In genomic region chr12:123938679-123939480, GRCh38 we compare ENCODE assay signal across 9 cellular contexts. TPM values are rescaled to one million over a fixed set of nuclear protein-coding genes. Genes with fewer than 3 reads are reported as not detected.
A peak's percentile ranks its signal among the peaks of the same experiment; 100 is the strongest.
DNase-seq lines count a peak whose midpoint lies in the region; ATAC-seq, FAIRE-seq and TF ChIP-seq lines count a peak whose summit lies in the region.
"Had no signal": no experiment of that assay in that cellular context is flagged by ENCODE, and none has a peak within 500 bp of the region (broad histone marks: within the 10 kb centered on the region; RNA-seq: fewer than 3 reads in every experiment).

No MANE protein-coding gene starts in this region.

- H3K4ac ChIP-seq in H1 (replicated peaks; ENCODE audit: insufficient read length, low read depth, low read length): no peak overlapping the region

- peak overlapping the region; percentile 65 for H3K4me3 Mint-ChIP-seq in activated CD8-positive, alpha-beta memory T cell treated with anti-CD3 and anti-CD28 coated beads, Interleukin-2, amount 10 ng/mL, durations not matched to agents 7 days and 5 days

- peaks cover 8% of the 10 kb centered on the region for H3K36me3 Mint-ChIP-seq in activated CD8-positive, alpha-beta memory T cell treated with anti-CD3 and anti-CD28 coated beads, Interleukin-2, amount 10 ng/mL, durations not matched to agents 7 days and 5 days

- H3K18ac ChIP-seq in H1 (ENCODE audit: extremely low read depth, low read length): no peak overlapping the region

- peak overlapping the region; percentile 88 for H3K27ac Mint-ChIP-seq in activated CD8-positive, alpha-beta memory T cell treated with anti-CD3 and anti-CD28 coated beads, Interleukin-2, amount 10 ng/mL, durations not matched to agents 7 days and 5 days

- H3K9me3 ChIP-seq in OCI-LY3 (ENCODE audit: insufficient read depth, low read length) (no peaks in the 10 kb centered on the region), H1 (ENCODE audit: insufficient read depth in 2 of 2, low read depth in 1 of 2, low read length in 1 of 2) (no peaks in the 10 kb centered on the region), spleen (peaks cover 0 to 16% (median 10%) of the 10 kb centered on the region in 8 donors), esophagus muscularis mucosa (no peaks in the 10 kb centered on the region)

- CTCF ChIA-PET in activated CD8-positive, alpha-beta memory T cell treated with anti-CD3 and anti-CD28 coated beads, Interleukin-2, amount 10 ng/mL, durations not matched to agents 7 days and 5 days (lab: Charles Lee): interaction anchor here (1.0 to 1.9 kb wide), 7 partner anchors 10 to 59 kb away, joined by 3 to 7 read pairs (median 3); partner anchors contain the start of genes CCDC92 and ZNF664
- CTCF ChIA-PET in H1 (lab: Charles Lee; ENCODE audit: partially characterized antibody): interaction anchor here (0.7 to 5.2 kb wide), 39 partner anchors 8 to 383 kb away, joined by 3 to 27 read pairs (median 5); partner anchors contain the start of gene DNAH10

- ATAC-seq in activated CD8-positive, alpha-beta memory T cell treated with anti-CD3 and anti-CD28 coated beads, Interleukin-2, amount 10 ng/mL, durations not matched to agents 7 days and 5 days: peak; percentile 18

- H3K36me3 ChIP-seq in OCI-LY3 (replicated peaks; ENCODE audit: low read depth, low read length): peaks cover 5% of the 10 kb centered on the region
- no peaks in the 10 kb centered on the region for H3K36me3 ChIP-seq in H1 (ENCODE audit: control insufficient read depth in 2 of 4, insufficient read depth in 4 of 4, low read length in 3 of 4)
- peaks cover 0 to 84% (median 35%) of the 10 kb centered on the region in 6 donors for H3K36me3 ChIP-seq in spleen
- peaks cover 48 to 92% (median 79%) of the 10 kb centered on the region in 4 donors for H3K36me3 ChIP-seq in esophagus muscularis mucosa

- no peaks in the 10 kb centered on the region for H3K79me1 ChIP-seq in H1 (ENCODE audit: low read depth, low read length)

- H2AK5ac ChIP-seq in H1 (ENCODE audit: low read depth, low read length): no peak overlapping the region

- TF ChIP-seq EP300 in H1 (IDR thresholded peaks at IDR 0.05; ENCODE audit: borderline replicate concordance in 1 of 2, low read depth in 2 of 2, low read length in 2 of 2): no peak
- TF ChIP-seq EP300 in esophagus muscularis mucosa (IDR thresholded peaks at IDR 0.05): no peak

- H3K27me3 ChIP-seq in OCI-LY3 (ENCODE audit: low read depth, low read length) (no peaks in the 10 kb centered on the region), H1 (replicated peaks in 1 of 4; ENCODE audit: control insufficient read depth in 3 of 4, extremely low read depth in 1 of 4, insufficient read depth in 3 of 4, low read length in 3 of 4) (peaks cover 0 to 2% (median 0%) of the 10 kb centered on the region in 4 experiments; a peak in 1 of 7 replicates), spleen (replicated peaks in 1 of 7) (no peaks in the 10 kb centered on the region), esophagus muscularis mucosa (no peaks in the 10 kb centered on the region)

- TF ChIP-seq CTCF in OCI-LY3 (IDR thresholded peaks at IDR 0.05; ENCODE audit: low read depth, low read length) (peak; percentile 36; the same call in 1 of the 2 replicates), H1 (IDR thresholded peaks at IDR 0.05; ENCODE audit: control extremely low read depth in 1 of 3, insufficient read depth in 1 of 3, low read depth in 1 of 3, low read length in 3 of 3) (peak; percentile 62 to 97 (median 86)), spleen (IDR thresholded peaks at IDR 0.05 in 8 of 11, conservative IDR thresholded peaks at IDR 0.05 in 3 of 11) (peak in 4 of 11 experiments; percentile 5 to 35 (median 23)), esophagus muscularis mucosa (IDR thresholded peaks at IDR 0.05) (no peak)

- peaks cover 12% of the 10 kb centered on the region for H3K4me1 ChIP-seq in OCI-LY3 (ENCODE audit: low read length)
- no peaks in the 10 kb centered on the region for H3K4me1 ChIP-seq in H1 (replicated peaks in 1 of 4; ENCODE audit: control insufficient read depth in 3 of 4, insufficient read depth in 4 of 4, low read length in 3 of 4)
- peaks cover 5 to 25% (median 16%) of the 10 kb centered on the region in 6 donors for H3K4me1 ChIP-seq in spleen
- H3K4me1 ChIP-seq in esophagus muscularis mucosa: no peaks in the 10 kb centered on the region

- no peak for FAIRE-seq in H1 (lab: Jason Lieb, UNC)

- H3K9ac ChIP-seq in OCI-LY3 (ENCODE audit: low read length) (no peak overlapping the region), H1 (replicated peaks in 1 of 4; ENCODE audit: extremely low read depth in 1 of 4, low read depth in 3 of 4, low read length in 3 of 4) (no peak overlapping the region)

- H2BK20ac ChIP-seq in H1 (ENCODE audit: low read length): no peak overlapping the region

- H3K9me3 Mint-ChIP-seq in activated CD8-positive, alpha-beta memory T cell treated with anti-CD3 and anti-CD28 coated beads, Interleukin-2, amount 10 ng/mL, durations not matched to agents 7 days and 5 days (ENCODE audit: low read depth): no peaks in the 10 kb centered on the region

- POLR2A ChIA-PET in H1 (lab: Charles Lee; ENCODE audit: partially characterized antibody): no interaction called here

- no peak overlapping the region for H3K56ac ChIP-seq in H1 (replicated peaks; ENCODE audit: insufficient read length, low read depth, low read length)

- TF ChIP-seq RAD21 in H1 (IDR thresholded peaks at IDR 0.05 in 1 of 2, conservative IDR thresholded peaks at IDR 0.05 in 1 of 2; ENCODE audit: low read depth in 2 of 2, low read length in 2 of 2): peak; percentile 53 to 56

- intact Hi-C loops in spleen (cut with DNase I; ENCODE audit: low total_unique reads): no loop called here
- intact Hi-C loops in esophagus muscularis mucosa (cut with DNase I): no loop called here

- no peak overlapping the region for H4K5ac ChIP-seq in H1 (ENCODE audit: insufficient read length, low read depth, low read length)

- H3K4me1 Mint-ChIP-seq in activated CD8-positive, alpha-beta memory T cell treated with anti-CD3 and anti-CD28 coated beads, Interleukin-2, amount 10 ng/mL, durations not matched to agents 7 days and 5 days: peaks cover 22% of the 10 kb centered on the region

- no peak for TF ChIP-seq POLR2A in H1 (IDR thresholded peaks at IDR 0.05; ENCODE audit: control extremely low read depth in 1 of 2, low read depth in 2 of 2, low read length in 2 of 2)
- TF ChIP-seq POLR2A in spleen (IDR thresholded peaks at IDR 0.05): no peak
- TF ChIP-seq POLR2A in esophagus muscularis mucosa (IDR thresholded peaks at IDR 0.05; ENCODE audit: low read depth): no peak

- 74% methylated on average over 16 of the region's 16 CpGs; no CpG with 5 or more reads in 1 of the 2 experiments for WGBS in H1 (ENCODE audit: extremely low coverage in 1 of 2, insufficient coverage in 1 of 2, insufficient read length in 1 of 2, insufficient replicate concordance in 2 of 2, low coverage in 1 of 2, low lambda C conversion rate in 2 of 2, missing lambda C conversion rate in 1 of 2), 2 experiments
- WGBS in spleen, 5 donors: 85 to 91% (median 87%) methylated on average over 16 of the region's 16 CpGs
- 91% methylated on average over 16 of the region's 16 CpGs for WGBS in esophagus muscularis mucosa

- H3K4me3 ChIP-seq in OCI-LY3 (ENCODE audit: low read length): no peak overlapping the region
- H3K4me3 ChIP-seq in H1 (ENCODE audit: extremely low read depth in 1 of 4, insufficient read depth in 2 of 4, low read depth in 3 of 4, low read length in 4 of 4): no peak overlapping the region
- no peak overlapping the region for H3K4me3 ChIP-seq in spleen
- H3K4me3 ChIP-seq in esophagus muscularis mucosa: no peak overlapping the region

- peak overlapping the region; percentile 14; the same call in 1 of the 2 replicates for H3K4me2 ChIP-seq in OCI-LY3 (ENCODE audit: low read length)
- no peak overlapping the region for H3K4me2 ChIP-seq in H1 (ENCODE audit: insufficient read depth in 1 of 2, low read depth in 2 of 2, low read length in 2 of 2)

- no peak overlapping the region for H3K23ac ChIP-seq in H1 (ENCODE audit: insufficient read length)

- H3K27me3 Mint-ChIP-seq in activated CD8-positive, alpha-beta memory T cell treated with anti-CD3 and anti-CD28 coated beads, Interleukin-2, amount 10 ng/mL, durations not matched to agents 7 days and 5 days: no peaks in the 10 kb centered on the region

- no peak overlapping the region; the same call in 1 of the 2 replicates for H4K8ac ChIP-seq in H1 (ENCODE audit: extremely low read depth, insufficient read depth, low read length)

- H2AFZ ChIP-seq in OCI-LY3 (ENCODE audit: low read depth, low read length): no peak overlapping the region
- 0 out of 2 replicates have a peak overlapping the region, but pooled peaks have one; percentile 41 for H2AFZ ChIP-seq in H1 (ENCODE audit: low read length)

- H3K14ac ChIP-seq in H1 (ENCODE audit: insufficient read length): no peak overlapping the region

- no peaks in the 10 kb centered on the region for H4K20me1 ChIP-seq in OCI-LY3 (ENCODE audit: insufficient read depth, low read length)
- no peaks in the 10 kb centered on the region for H4K20me1 ChIP-seq in H1 (replicated peaks in 1 of 2; ENCODE audit: control insufficient read depth in 1 of 2, insufficient read depth in 2 of 2, low read length in 2 of 2)

- no peak for DNase-seq in activated CD8-positive, alpha-beta memory T cell treated with anti-CD3 and anti-CD28 coated beads, Interleukin-2, amount 10 ng/mL, durations not matched to agents 7 days and 5 days
- DNase-seq in activated CD8-positive, alpha-beta memory T cell treated with anti-CD3 and anti-CD28 coated beads for 24 hours: no peak
- DNase-seq in H1 (ENCODE audit: low read depth in 1 of 2, low spot score in 2 of 2) (peak in 1 of 2 experiments; percentile 74), spleen (peak; percentile 68), esophagus muscularis mucosa (ENCODE audit: extremely low spot score) (no peak), DMS79 (lab: John Stamatoyannopoulos, UW) (no peak), SKM-1 treated with dmso at 0.1 percent for 144 hours (lab: John Stamatoyannopoulos, UW; ENCODE audit: unreplicated experiment) (no peak)
- DNase-seq: DMS153 had no signal

- no peak overlapping the region for H4K91ac ChIP-seq in H1 (replicated peaks; ENCODE audit: insufficient read length, low read length)

- H2BK5ac ChIP-seq in H1 (ENCODE audit: low read depth, low read length): no peak overlapping the region

- no peak overlapping the region for H2BK120ac ChIP-seq in H1 (replicated peaks; ENCODE audit: low read depth, low read length)

- no peak overlapping the region for H3K27ac ChIP-seq in OCI-LY3 (ENCODE audit: low read length)
- H3K27ac ChIP-seq in H1 (ENCODE audit: low read depth, low read length): no peak overlapping the region
- H3K27ac ChIP-seq in spleen: peak overlapping the region in 7 of 8 donors; percentile 57 to 81 (median 70)
- no peak overlapping the region for H3K27ac ChIP-seq in esophagus muscularis mucosa (replicated peaks in 1 of 4)

- no peak overlapping the region for H2BK12ac ChIP-seq in H1 (ENCODE audit: low read depth, low read length)

- H2BK15ac ChIP-seq in H1 (ENCODE audit: low read length): no peak overlapping the region

- H3K79me2 ChIP-seq in OCI-LY3 (ENCODE audit: low read length) (no peaks in the 10 kb centered on the region), H1 (ENCODE audit: control insufficient read depth in 1 of 2, insufficient read depth in 2 of 2, low read length in 2 of 2) (no peaks in the 10 kb centered on the region)

- no peaks in the 10 kb centered on the region for H3K23me2 ChIP-seq in H1 (ENCODE audit: low read depth, low read length)

RNA-seq across cellular contexts. Expression of gene CCDC92, which starts 33.8 kb away (rescaled TPM):
- total RNA-seq in activated CD8-positive, alpha-beta memory T cell treated with anti-CD3 and anti-CD28 coated beads, Interleukin-2, amount 10 ng/mL, durations not matched to agents 7 days and 5 days: 10 to 100 TPM; 16.4 to 19.8 TPM
- total RNA-seq in H1 (2021; fragmentation: NEBNext Ultra II Directional; extraction: Animal tissue kit (Norgen Biotek cat#: 25700)): 0.43 and 0.73 TPM in 2 replicates
- polyA plus RNA-seq in H1 (2011; rRNA removed): 0.51 and 0.83 TPM in 2 replicates
- polyA plus RNA-seq in H1 (2011; cell fraction: cytosol; rRNA removed): 0.26 TPM
- polyA plus RNA-seq in H1 (2011; cell fraction: nucleus; rRNA removed): 0.98 TPM
- polyA plus RNA-seq in H1 (2012, experiment 1 of 2): 0.34 to 0.85 TPM (median 0.66 TPM) in 4 replicates
- 0.39 TPM for polyA plus RNA-seq in H1 (2012, experiment 2 of 2)
- 0.24 TPM for polyA plus RNA-seq in H1 (2013, experiment 1 of 2)
- polyA plus RNA-seq in H1 (2013, experiment 2 of 2): 0.33 TPM
- polyA minus RNA-seq in H1 (2011; rRNA and poly(A)+ RNA removed): 0.20 and 0.63 TPM in 2 replicates
- polyA minus RNA-seq in H1 (2011; cell fraction: cytosol; rRNA and poly(A)+ RNA removed): not detected
- 0.60 TPM for polyA minus RNA-seq in H1 (2011; cell fraction: nucleus; rRNA and poly(A)+ RNA removed)
- 10 to 100 TPM; 18.9 to 36.7 (median 28.7) TPM for total RNA-seq in spleen
- polyA plus RNA-seq in spleen: 10 to 100 TPM; 16.0 to 27.0 (median 20.7) TPM
- 10 to 100 TPM; 42.2 to 66.3 (median 54.1) TPM for total RNA-seq in esophagus muscularis mucosa

RNA-seq across cellular contexts. Expression of gene ZNF664, which starts 34.1 kb away (rescaled TPM):
- 10 to 100 TPM; 45.8 to 52.5 TPM for total RNA-seq in activated CD8-positive, alpha-beta memory T cell treated with anti-CD3 and anti-CD28 coated beads, Interleukin-2, amount 10 ng/mL, durations not matched to agents 7 days and 5 days
- total RNA-seq in H1 (2021; fragmentation: NEBNext Ultra II Directional; extraction: Animal tissue kit (Norgen Biotek cat#: 25700)): 41.7 and 51.4 TPM in 2 replicates
- polyA plus RNA-seq in H1 (2011; rRNA removed) (16.0 and 22.8 TPM in 2 replicates), spleen (10 to 100 TPM; 12.0 to 21.6 (median 13.9) TPM)
- polyA plus RNA-seq in H1 (2011; cell fraction: cytosol; rRNA removed): 21.6 TPM
- 19.3 TPM for polyA plus RNA-seq in H1 (2011; cell fraction: nucleus; rRNA removed)
- 26.3 to 38.9 TPM (median 30.5 TPM) in 4 replicates for polyA plus RNA-seq in H1 (2012, experiment 1 of 2)
- 4.1 TPM for polyA plus RNA-seq in H1 (2012, experiment 2 of 2)
- 26.2 TPM for polyA plus RNA-seq in H1 (2013, experiment 1 of 2)
- 25.3 TPM for polyA plus RNA-seq in H1 (2013, experiment 2 of 2)
- polyA minus RNA-seq in H1 (2011; rRNA and poly(A)+ RNA removed): 23.2 and 39.2 TPM in 2 replicates
- 20.3 TPM for polyA minus RNA-seq in H1 (2011; cell fraction: cytosol; rRNA and poly(A)+ RNA removed)
- 49.8 TPM for polyA minus RNA-seq in H1 (2011; cell fraction: nucleus; rRNA and poly(A)+ RNA removed)
- total RNA-seq in spleen (10 to 100 TPM; 36.7 to 53.4 (median 49.7) TPM), esophagus muscularis mucosa (10 to 100 TPM; 58.5 to 76.4 (median 70.3) TPM)

Comparison
In these comparisons a context has a peak if more than half of its experiments do, and no peak if none do; other contexts are left out.
1. H3K27ac ChIP-seq: peak in spleen (7 of 8); none in OCI-LY3 (single experiment), H1 (single experiment) and esophagus muscularis mucosa (0 of 4).
2. CTCF ChIP-seq: peak in OCI-LY3 (single experiment) and H1 (3 of 3); none in esophagus muscularis mucosa (0 of 3).
3. RNA of gene CCDC92, which starts 33.8 kb away (total RNA-seq): 42.2 to 66.3 TPM in esophagus muscularis mucosa, 18.9 to 36.7 TPM in spleen and 16.4 to 19.8 TPM in activated CD8-positive, alpha-beta memory T cell treated with anti-CD3 and anti-CD28 coated beads, Interleukin-2, amount 10 ng/mL, durations not matched to agents 7 days and 5 days; 0.43 to 0.73 TPM in H1; every median in the first group is over 10 times any median in the second.